Comparison of ENCODE assay signal across 25 cellular contexts in genomic region chr11:65982824-65983588, GRCh38. TPM values are rescaled to one million over a fixed set of nuclear protein-coding genes. Genes with fewer than 3 reads are reported as not detected.
"Had no signal": no experiment of that assay in that cellular context is flagged by ENCODE, and none has a peak within 500 bp of the region (broad histone marks: within the 10 kb centered on the region; RNA-seq: fewer than 3 reads in every experiment).

No MANE protein-coding gene starts in this region.

- H3K27me3 ChIP-seq: esophagus muscularis mucosa, right atrium auricular region, uterus had no signal

- H3K79me2 ChIP-seq: parathyroid adenoma had no signal

- H3K9me3 ChIP-seq: esophagus muscularis mucosa, right atrium auricular region, uterus had no signal

- FAIRE-seq: frontal cortex, islet of Langerhans had no signal

- H2AFZ ChIP-seq: parathyroid adenoma had no signal

- H3K27ac ChIP-seq: parathyroid adenoma, right atrium auricular region, uterus had no signal

- H3K4me1 ChIP-seq: parathyroid adenoma, right atrium auricular region, uterus had no signal

- H3K9ac ChIP-seq: parathyroid adenoma had no signal

- H3K4me3 ChIP-seq: esophagus muscularis mucosa, right atrium auricular region, uterus had no signal

- DNase-seq: activated B cell treated with CpG ODN at 0.5 μM for 24 hours; activated CD4-positive, alpha-beta T cell treated with anti-CD3 and anti-CD28 coated beads, Interleukin-2, amount 50 U/mL, for 1 hour; activated CD8-positive, alpha-beta T cell treated with anti-CD3 and anti-CD28 coated beads for 36 hours; activated gamma-delta T cell treated with Interleukin-2 at 50 U/mL for 16 hours; activated naive CD4-positive, alpha-beta T cell treated with anti-CD3 and anti-CD28 coated beads, Interleukin-2, amount 50 U/mL, for 16 hours; activated T-cell treated with anti-CD3 and anti-CD28 coated beads, Interleukin-2, amount 50 U/mL, for 4 hours; amygdala; glutamatergic neuron; left cardiac atrium; left ventricle myocardium superior; naive B cell; nephron progenitor cell; stimulated activated CD4-positive, alpha-beta T cell treated with anti-CD3 and anti-CD28 coated beads, Interleukin-2, amount 100 ng/mL, for 48 hours; stimulated activated naive CD8-positive, alpha-beta T cell treated with anti-CD3 and anti-CD28 coated beads, Interleukin-15, Interleukin-2, amounts not matched to agents 100 U/mL and 50 U/mL, for 24 hours; T-cell; uterus had no signal

- H3K36me3 ChIP-seq: uterus had no signal

RNA-seq across cellular contexts. Expression of gene CST6, which starts 28.8 kb away (rescaled TPM):
- total RNA-seq: activated B cell treated with CpG ODN at 0.5 μM for 24 hours, esophagus muscularis mucosa, frontal cortex, left ventricle myocardium superior, subcutaneous adipose tissue, T-cell had no signal

RNA-seq across cellular contexts. Expression of gene TSGA10IP, which starts 37.7 kb away (rescaled TPM):
- total RNA-seq: activated B cell treated with CpG ODN at 0.5 μM for 24 hours; activated CD8-positive, alpha-beta T cell treated with anti-CD3 and anti-CD28 coated beads for 36 hours; activated T-cell treated with anti-CD3 and anti-CD28 coated beads, Interleukin-2, amount 50 U/mL, for 4 hours; activated T-helper 17 cell treated with anti-CD3 and anti-CD28 coated beads, Interleukin-2, amount 50 U/mL, for 72 hours; esophagus muscularis mucosa; frontal cortex; left cardiac atrium; left ventricle myocardium superior; lung microvascular endothelial cell; pulmonary artery endothelial cell; right atrium auricular region; subcutaneous adipose tissue; T-cell; uterus had no signal
